In genomic region chr19:55210120-55210493, GRCh38 we compare ENCODE assay signal across 10 cellular contexts. TPM values are rescaled to one million over a fixed set of nuclear protein-coding genes. Genes with fewer than 3 reads are reported as not detected.
DNase-seq lines count a peak whose midpoint lies in the region; ATAC-seq, FAIRE-seq and TF ChIP-seq lines count a peak whose summit lies in the region.
"Had no signal": no experiment of that assay in that cellular context is flagged by ENCODE, and none has a peak within 500 bp of the region (broad histone marks: within the 10 kb centered on the region; RNA-seq: fewer than 3 reads in every experiment).

No MANE protein-coding gene starts in this region.

- peak; percentile 17 for FAIRE-seq in G401.6 (lab: Jason Lieb, UNC)

- H3K27me3 ChIP-seq in duodenal mucosa (ENCODE audit: control insufficient read depth in 1 of 2, insufficient read depth in 2 of 2, low read length in 2 of 2): no peaks in the 10 kb centered on the region
- peaks cover 65% of the 10 kb centered on the region for H3K27me3 ChIP-seq in gastroesophageal sphincter
- H3K27me3 ChIP-seq: right lobe of liver had no signal

- no peak for TF ChIP-seq CTCF in omental fat pad (IDR thresholded peaks at IDR 0.05)
- no peak for TF ChIP-seq CTCF in gastroesophageal sphincter (IDR thresholded peaks at IDR 0.05)

- H3K4me3 ChIP-seq in duodenal mucosa (ENCODE audit: low read depth in 1 of 2, low read length in 2 of 2) (peak overlapping the region; percentile 66 to 72), gastroesophageal sphincter (no peak overlapping the region)
- H3K4me3 ChIP-seq: right lobe of liver, tibial nerve had no signal

- H3K36me3 ChIP-seq in duodenal mucosa (ENCODE audit: control insufficient read depth in 1 of 2, insufficient read depth in 2 of 2, low read length in 2 of 2): peaks cover 3 to 5% of the 10 kb centered on the region in 2 donors
- H3K36me3 ChIP-seq in gastroesophageal sphincter: no peaks in the 10 kb centered on the region
- H3K36me3 ChIP-seq: right lobe of liver, tibial nerve had no signal

- WGBS in gastroesophageal sphincter (ENCODE audit: low coverage in 1 of 2), 2 donors: 0 to 22% methylated on average over 1 to 4 of the region's 4 CpGs

- H3K27ac ChIP-seq in duodenal mucosa (ENCODE audit: low read depth, low read length) (peak overlapping the region; percentile 89), gastroesophageal sphincter (no peak overlapping the region)

- H3K9me3 ChIP-seq in duodenal mucosa (ENCODE audit: control insufficient read depth in 1 of 2, low read length in 2 of 2) (peaks cover 3 to 5% of the 10 kb centered on the region in 2 donors), gastroesophageal sphincter (peaks cover 0 to 17% (median 0%) of the 10 kb centered on the region in 3 donors)
- H3K9me3 ChIP-seq: right lobe of liver had no signal

- peak overlapping the region; percentile 64 to 89 for H3K9ac ChIP-seq in duodenal mucosa (ENCODE audit: low read depth in 1 of 2, low read length in 2 of 2)

- TF ChIP-seq EP300 in gastroesophageal sphincter (IDR thresholded peaks at IDR 0.05): no peak

- peaks cover 9 to 10% of the 10 kb centered on the region in 2 donors for H3K4me1 ChIP-seq in duodenal mucosa (ENCODE audit: control insufficient read depth in 1 of 2, insufficient read depth in 2 of 2, low read length in 2 of 2)
- peaks cover 0 to 10% (median 6%) of the 10 kb centered on the region in 3 donors for H3K4me1 ChIP-seq in gastroesophageal sphincter

- DNase-seq in NCI-H226 (peak; percentile 93), omental fat pad (ENCODE audit: low spot score) (no peak), T-helper 9 cell (no peak)
- no peak for DNase-seq in activated naive CD4-positive, alpha-beta T cell treated with anti-CD3 and anti-CD28 coated beads, Interleukin-2, amount 50 U/mL, for 16 hours

- ATAC-seq in omental fat pad (ENCODE audit: low FRiP score) (peak; percentile 69), GM18505 (IDR thresholded peaks at IDR 0.05; ENCODE audit: unreplicated experiment) (no peak), gastroesophageal sphincter (no peak)

- TF ChIP-seq POLR2A in GM18505 (IDR thresholded peaks at IDR 0.05; ENCODE audit: borderline replicate concordance, extremely low read depth, insufficient read depth, insufficient read length) (no peak), gastroesophageal sphincter (IDR thresholded peaks at IDR 0.05) (no peak)

RNA-seq across cellular contexts. Expression of gene PTPRH, which starts 0.8 kb away (rescaled TPM):
- total RNA-seq in omental fat pad (1 to 10 TPM; 1.4 to 9.8 (median 5.5) TPM), gastroesophageal sphincter (1 to 10 TPM in 3 of 4 donors, under 1 TPM in 1; 0.54 to 4.0 (median 1.4) TPM)

RNA-seq across cellular contexts. Expression of gene TMEM86B, which starts 18.5 kb away (rescaled TPM):
- total RNA-seq in omental fat pad: 1 to 10 TPM in 3 of 4 donors, under 1 TPM in 1; 0.65 to 3.5 (median 2.5) TPM
- 1 to 10 TPM in 3 of 4 donors, not detected in 1; 1.7 to 3.8 (median 1.8) TPM for total RNA-seq in gastroesophageal sphincter

RNA-seq across cellular contexts. Expression of gene SYT5, which starts 30.0 kb away (rescaled TPM):
- total RNA-seq in omental fat pad: under 1 TPM in 1 of 4 donors, not detected in 3; 0.28 TPM
- under 1 TPM in 1 of 4 donors, not detected in 3; 0.13 TPM for total RNA-seq in gastroesophageal sphincter
- total RNA-seq: tibial nerve had no signal

RNA-seq across cellular contexts. Expression of gene DNAAF3, which starts 43.7 kb away (rescaled TPM):
- total RNA-seq in omental fat pad (under 1 TPM in 2 of 4 donors, not detected in 2; 0.65 to 0.69 TPM), gastroesophageal sphincter (under 1 TPM in 2 of 4 donors, not detected in 2; 0.42 to 0.52 TPM)

RNA-seq across cellular contexts. Expression of gene PPP6R1, which starts 48.7 kb away (rescaled TPM):
- total RNA-seq in omental fat pad: 10 to 100 TPM; 27.8 to 43.6 (median 35.5) TPM
- total RNA-seq in gastroesophageal sphincter: 10 to 100 TPM; 32.6 to 79.4 (median 34.0) TPM

Comparison
In these comparisons a context has a peak if more than half of its experiments do, and no peak if none do; other contexts are left out.
1. H3K4me3 ChIP-seq: peak in duodenal mucosa (2 of 2); none in gastroesophageal sphincter (0 of 2).